In the genomic region with DNA sequence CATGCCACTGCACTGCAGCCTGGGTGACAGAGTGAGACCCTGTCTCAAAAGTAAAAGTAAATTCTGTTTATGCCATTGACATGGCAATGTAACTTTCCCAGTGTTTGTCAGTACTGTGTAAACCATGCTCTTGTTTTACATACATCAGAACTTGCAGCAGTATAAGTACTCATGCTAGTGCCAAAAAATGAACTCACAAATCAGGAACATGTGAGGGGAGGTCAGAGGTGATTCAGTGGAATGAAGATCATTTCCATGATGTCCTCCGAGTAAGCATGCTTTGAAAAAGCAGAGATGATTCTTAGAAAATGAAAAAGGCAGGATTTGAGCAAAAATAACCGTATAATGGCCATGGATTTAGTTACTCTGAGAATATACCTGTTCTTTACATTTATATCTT, we compare ENCODE assay signal across 26 cellular contexts.
DNase-seq lines count a peak whose midpoint lies in the region; TF ChIP-seq lines count a peak whose summit lies in the region.
"Had no signal": no experiment of that assay in that cellular context is flagged by ENCODE, and none has a peak within 500 bp of the region (broad histone marks: within the 10 kb centered on the region; RNA-seq: fewer than 3 reads in every experiment).

No MANE protein-coding gene starts in this region.

- H3K9me3 Mint-ChIP-seq in chondrocyte (ENCODE audit: low read depth), result no peaks in the 10 kb centered on the region
- H3K9me3 Mint-ChIP-seq: activated naive CD4-positive, alpha-beta T cell treated with anti-CD3 and anti-CD28 coated beads, Interleukin-2, amount 50 U/mL, for 24 hours; naive thymus-derived CD8-positive, alpha-beta T cell had no signal

- H3K4me3 ChIP-seq in AG04450 (ENCODE audit: low read depth, low read length) (no peak overlapping the region), HFF-Myc (replicated peaks; ENCODE audit: low read depth, low read length) (no peak overlapping the region), foreskin fibroblast (ENCODE audit: low read depth in 1 of 2, low read length in 2 of 2) (no peak overlapping the region)
- H3K4me3 ChIP-seq: BLaER1, gastroesophageal sphincter, left ventricle myocardium inferior, ovary, testis had no signal

- H3K4me1 Mint-ChIP-seq in chondrocyte (ENCODE audit: low read depth), result peaks cover 11% of the 10 kb centered on the region
- H3K4me1 Mint-ChIP-seq: activated naive CD4-positive, alpha-beta T cell treated with anti-CD3 and anti-CD28 coated beads, Interleukin-2, amount 50 U/mL, for 24 hours; naive thymus-derived CD8-positive, alpha-beta T cell had no signal

- no peak overlapping the region for H3K27ac ChIP-seq in AG04450 (ENCODE audit: low read depth, low read length)
- H3K27ac ChIP-seq: 22Rv1, BLaER1, gastroesophageal sphincter, left ventricle myocardium inferior, ovary, testis had no signal

- H3K36me3 Mint-ChIP-seq in chondrocyte (ENCODE audit: low read depth), result no peaks in the 10 kb centered on the region

- CTCF ChIA-PET in AG04450 (lab: Charles Lee), result interaction anchor here (1.7 to 4.5 kb wide), 3 partner anchors 16 to 270 kb away, joined by 7 to 28 read pairs (median 10); no protein-coding TSS in a partner anchor

- no peaks in the 10 kb centered on the region for H3K9me3 ChIP-seq in AG04450 (ENCODE audit: control insufficient read depth, insufficient read depth, low read length)
- H3K9me3 ChIP-seq: BLaER1, gastroesophageal sphincter, left ventricle myocardium inferior, ovary, testis had no signal

- no peak for TF ChIP-seq CTCF in AG04450 (IDR thresholded peaks at IDR 0.05; ENCODE audit: low read depth, low read length)
- no peak for TF ChIP-seq CTCF in HFF-Myc (IDR thresholded peaks at IDR 0.05; ENCODE audit: low read depth, low read length, missing control alignments)
- TF ChIP-seq CTCF in chondrocyte (IDR thresholded peaks at IDR 0.05), result no peak
- no peak for TF ChIP-seq CTCF in foreskin fibroblast (IDR thresholded peaks at IDR 0.05; ENCODE audit: low read depth, low read length)

- no peak overlapping the region for H3K4me3 Mint-ChIP-seq in chondrocyte (ENCODE audit: unreplicated experiment)
- H3K4me3 Mint-ChIP-seq: activated naive CD4-positive, alpha-beta T cell treated with anti-CD3 and anti-CD28 coated beads, Interleukin-2, amount 50 U/mL, for 24 hours; naive thymus-derived CD8-positive, alpha-beta T cell had no signal

- peak overlapping the region; percentile 67 for H3K27ac Mint-ChIP-seq in chondrocyte (ENCODE audit: unreplicated experiment)
- H3K27ac Mint-ChIP-seq: activated naive CD4-positive, alpha-beta T cell treated with anti-CD3 and anti-CD28 coated beads, Interleukin-2, amount 50 U/mL, for 24 hours; naive thymus-derived CD8-positive, alpha-beta T cell had no signal

- POLR2A ChIA-PET in AG04450 (lab: Yijun Ruan, JAX), result no interaction called here

- no peaks in the 10 kb centered on the region for H3K27me3 ChIP-seq in AG04450 (ENCODE audit: control insufficient read depth, insufficient read depth, low read length)
- H3K27me3 ChIP-seq: BLaER1, gastroesophageal sphincter, ovary, testis had no signal

- DNase-seq in AG04450 (ENCODE audit: low read depth, low spot score) (peak; percentile 68), HFF-Myc (ENCODE audit: extremely low read depth, low read depth) (peak; percentile 80), chondrocyte (ENCODE audit: low spot score) (no peak), foreskin fibroblast (peak; percentile 81 to 93), GDM1 (lab: John Stamatoyannopoulos, UW) (no peak), cerebellar cortex (ENCODE audit: low spot score) (no peak), 8988T (no peak), NCI-H446 (lab: John Stamatoyannopoulos, UW) (no peak)
- DNase-seq: activated CD4-positive, alpha-beta T cell treated with anti-CD3 and anti-CD28 coated beads, Interleukin-2, amount 50 U/mL, for 1 hour; aorta; central memory CD4-positive, alpha-beta T cell; COR-L47; DMS79 treated with DMSO at 0.1 percent for 48 hours; hypothalamus; left ventricle myocardium inferior; midbrain; naive thymus-derived CD8-positive, alpha-beta T cell; NCI-H2081 treated with DMSO at 0.1 percent for 48 hours; ovary; stimulated activated CD4-positive, alpha-beta T cell treated with anti-CD3 and anti-CD28 coated beads, Interleukin-4, amount 100 ng/mL, for 24 hours; stimulated activated naive CD4-positive, alpha-beta T cell; testis had no signal

- H3K27me3 Mint-ChIP-seq in chondrocyte (ENCODE audit: low read depth), result no peaks in the 10 kb centered on the region
- H3K27me3 Mint-ChIP-seq: activated naive CD4-positive, alpha-beta T cell treated with anti-CD3 and anti-CD28 coated beads, Interleukin-2, amount 50 U/mL, for 24 hours; naive thymus-derived CD8-positive, alpha-beta T cell had no signal

Comparison
In these comparisons a context has a peak if more than half of its experiments do, and no peak if none do; other contexts are left out.
1. DNase-seq: peak in AG04450 (single experiment), HFF-Myc (single experiment) and foreskin fibroblast (2 of 2); none in chondrocyte (single experiment), GDM1 (single experiment), cerebellar cortex (single experiment), 8988T (single experiment) and NCI-H446 (0 of 2).